ENCODE assay signal across 8 cellular contexts in genomic region chr20:4260102-4260501, GRCh38. TPM values are rescaled to one million over a fixed set of nuclear protein-coding genes. Genes with fewer than 3 reads are reported as not detected.
"Had no signal": no experiment of that assay in that cellular context is flagged by ENCODE, and none has a peak within 500 bp of the region (broad histone marks: within the 10 kb centered on the region; RNA-seq: fewer than 3 reads in every experiment).

No MANE protein-coding gene starts in this region.

- H3K27ac ChIP-seq: GM23248, HL-60 had no signal

- H3K4me3 ChIP-seq: GM23248, HAP-1 had no signal

- H3K36me3 ChIP-seq: HAP-1 had no signal

- DNase-seq: GM23248, GOT3, H7, HFFc6 had no signal

- H3K9me3 ChIP-seq: HAP-1 had no signal

RNA-seq across cellular contexts. Expression of gene ADRA1D, which starts 11.0 kb away (rescaled TPM):
- total RNA-seq: H4, HT1080 had no signal
